Comparison of ENCODE assay signal across 8 cellular contexts in the genomic region with DNA sequence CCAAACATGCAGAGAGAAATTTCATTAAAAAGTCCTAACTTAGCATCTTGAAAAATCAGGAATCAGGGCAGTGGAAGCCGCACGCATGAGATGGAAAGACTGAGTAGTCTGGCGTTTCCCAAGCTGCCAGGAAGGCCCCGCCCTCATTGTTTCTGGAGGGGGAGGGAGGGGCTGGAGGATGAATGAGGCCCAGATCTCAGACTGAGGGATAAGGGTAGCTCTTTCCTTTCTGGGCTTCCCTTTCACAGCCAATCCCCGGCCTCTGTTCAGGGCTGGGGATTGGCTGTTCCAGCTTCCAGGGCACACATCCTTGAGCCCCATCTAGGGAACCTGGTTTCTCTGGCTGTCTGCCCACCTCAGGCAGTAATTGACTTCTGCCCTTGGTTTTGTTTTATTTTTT. TPM values are rescaled to one million over a fixed set of nuclear protein-coding genes. Genes with fewer than 3 reads are reported as not detected.
DNase-seq lines count a peak whose midpoint lies in the region; ATAC-seq and TF ChIP-seq lines count a peak whose summit lies in the region.

No MANE protein-coding gene starts in this region.

- 8% methylated on average over 5 of the region's 5 CpGs for WGBS in SK-N-SH (ENCODE audit: low lambda C conversion rate)

- CTCF ChIA-PET in SK-N-SH (lab: Yijun Ruan, JAX) = interaction anchor here (6.7 kb wide), 1 partner anchor 80 kb away, joined by 133 read pairs; no protein-coding TSS in a partner anchor

- H3K4me1 ChIP-seq in SK-N-SH (ENCODE audit: control insufficient read depth in 1 of 2, insufficient read depth in 2 of 2, low read depth in 1 of 2, low read length in 1 of 2) (peaks cover 5 to 19% of the 10 kb centered on the region in 2 experiments; a peak in 3 of 4 replicates), MM.1S (ENCODE audit: low read length) (peaks cover 11% of the 10 kb centered on the region; the same call in 1 of the 2 replicates)

- H3K9me3 ChIP-seq in SK-N-SH (no peaks in the 10 kb centered on the region), MM.1S (replicated peaks; ENCODE audit: insufficient read depth, low read length) (no peaks in the 10 kb centered on the region)

- peak overlapping the region; percentile 32; the same call in 1 of the 2 replicates for H3K4me2 ChIP-seq in SK-N-SH
- no peak overlapping the region for H3K4me2 ChIP-seq in MM.1S (ENCODE audit: low read depth, low read length)

- ATAC-seq in HG03196 (IDR thresholded peaks at IDR 0.05; ENCODE audit: unreplicated experiment) = no peak

- H2AFZ ChIP-seq in SK-N-SH (ENCODE audit: low read depth) (no peak overlapping the region), MM.1S (ENCODE audit: low read length) (no peak overlapping the region)

- POLR2A ChIA-PET in SK-N-SH (lab: Yijun Ruan, JAX) = interaction anchor here (0.6 to 0.8 kb wide), 2 partner anchors 65 to 147 kb away, joined by 3 to 4 read pairs; no protein-coding TSS in a partner anchor

- no peaks in the 10 kb centered on the region for H3K27me3 ChIP-seq in SK-N-SH (ENCODE audit: insufficient read depth)
- no peaks in the 10 kb centered on the region for H3K27me3 ChIP-seq in MM.1S (replicated peaks; ENCODE audit: insufficient read depth, low read length)

- H3K36me3 ChIP-seq in SK-N-SH (replicated peaks in 1 of 2; ENCODE audit: control insufficient read depth in 1 of 2, insufficient read depth in 2 of 2, low read length in 1 of 2) (peaks cover 18 to 23% of the 10 kb centered on the region in 2 experiments), MM.1S (replicated peaks; ENCODE audit: insufficient read depth, low read length) (no peaks in the 10 kb centered on the region)

- no peak overlapping the region for H3K4me3 ChIP-seq in SK-N-SH (ENCODE audit: low read depth in 2 of 2, low read length in 1 of 2)
- H3K4me3 ChIP-seq in MM.1S (ENCODE audit: low read length) = no peak overlapping the region

- no peak for TF ChIP-seq CTCF in SK-N-SH (IDR thresholded peaks at IDR 0.05)
- no peak for TF ChIP-seq CTCF in MM.1S (IDR thresholded peaks at IDR 0.05; ENCODE audit: low read length)

- peaks cover 35% of the 10 kb centered on the region for H3F3A ChIP-seq in SK-N-SH (replicated peaks; ENCODE audit: insufficient read depth)
- H3F3A ChIP-seq in MM.1S (ENCODE audit: insufficient read depth, low read length) = peaks cover 8% of the 10 kb centered on the region

- H3K79me2 ChIP-seq in SK-N-SH (ENCODE audit: insufficient read depth) = peaks cover 12% of the 10 kb centered on the region
- peaks cover 6% of the 10 kb centered on the region for H3K79me2 ChIP-seq in MM.1S (ENCODE audit: low read length)

- H3K9me2 ChIP-seq in SK-N-SH = no peaks in the 10 kb centered on the region
- no peaks in the 10 kb centered on the region for H3K9me2 ChIP-seq in MM.1S (replicated peaks; ENCODE audit: insufficient read depth, low read length)

- H3K9ac ChIP-seq in SK-N-SH (peak overlapping the region; percentile 32; the same call in 1 of the 2 replicates), MM.1S (ENCODE audit: low read length) (no peak overlapping the region)

- H4K20me1 ChIP-seq in SK-N-SH (ENCODE audit: insufficient read depth) = no peaks in the 10 kb centered on the region
- no peaks in the 10 kb centered on the region for H4K20me1 ChIP-seq in MM.1S (ENCODE audit: insufficient read depth, low read length)

- peak; percentile 35 for DNase-seq in NCI-H146 (lab: John Stamatoyannopoulos, UW)
- DNase-seq in NCI-H146 treated with DMSO at 0.1 percent for 48 hours (lab: John Stamatoyannopoulos, UW; ENCODE audit: unreplicated experiment) = no peak
- peak; percentile 86 for DNase-seq in SK-N-SH
- DNase-seq in glomerular visceral epithelial cell (ENCODE audit: extremely low spot score) = peak; percentile 66
- DNase-seq in renal cortical epithelial cell (ENCODE audit: low read depth) = peak; percentile 69
- DNase-seq in NCI-H1694 treated with DMSO at 0.1 percent for 48 hours (lab: John Stamatoyannopoulos, UW) = no peak
- DNase-seq in MM.1S = no peak

- TF ChIP-seq RAD21 in SK-N-SH (IDR thresholded peaks at IDR 0.05; ENCODE audit: low read length) = no peak

- no peak for TF ChIP-seq EP300 in SK-N-SH (IDR thresholded peaks at IDR 0.05; ENCODE audit: borderline replicate concordance in 1 of 2, low read depth in 1 of 2, low read length in 1 of 2)

- H3K27ac ChIP-seq in SK-N-SH (ENCODE audit: low read depth in 2 of 2, low read length in 1 of 2) = peak overlapping the region; percentile 64 to 71
- H3K27ac ChIP-seq in MM.1S (ENCODE audit: low read length) = no peak overlapping the region

TF ChIP-seq in SK-N-SH, 30 proteins besides CTCF, POLR2A, EP300 and RAD21:
- no peak for TF ChIP-seq EZH2phosphoT487 (IDR thresholded peaks at IDR 0.05; ENCODE audit: borderline replicate concordance, low read depth)
- no peak for TF ChIP-seq NFIC (IDR thresholded peaks at IDR 0.05; ENCODE audit: borderline replicate concordance)
- TF ChIP-seq JUND (IDR thresholded peaks at IDR 0.05) = peak; percentile 27; the same call in 1 of the 2 replicates
- TF ChIP-seq MXI1 (IDR thresholded peaks at IDR 0.05; ENCODE audit: low read depth, low read length) = peak; percentile 61; the same call in 1 of the 2 replicates
- peak; percentile 37; the same call in 1 of the 2 replicates for TF ChIP-seq POLR2AphosphoS5 (IDR thresholded peaks at IDR 0.05; ENCODE audit: low read depth, low read length)
- TF ChIP-seq ELF1 (IDR thresholded peaks at IDR 0.05) = no peak
- peak; percentile 65 for TF ChIP-seq PBX3 (IDR thresholded peaks at IDR 0.05)
- TF ChIP-seq RFX5 (IDR thresholded peaks at IDR 0.05; ENCODE audit: low read length) = 0 out of 2 replicates have a peak, but pooled peaks have one; percentile 34
- TF ChIP-seq TEAD4 (IDR thresholded peaks at IDR 0.05; ENCODE audit: borderline replicate concordance, insufficient read depth) = no peak
- TF ChIP-seq SIN3A (IDR thresholded peaks at IDR 0.05; ENCODE audit: borderline replicate concordance, low read depth, low read length) = peak; percentile 43; the same call in 1 of the 2 replicates
- TF ChIP-seq RCOR1 (IDR thresholded peaks at IDR 0.05; ENCODE audit: low read length) = peak; percentile 44; the same call in 1 of the 2 replicates
- 0 out of 2 replicates have a peak, but pooled peaks have one; percentile 32 for TF ChIP-seq TAF1 (IDR thresholded peaks at IDR 0.05; ENCODE audit: borderline replicate concordance, low read depth, low read length)
- no peak for TF ChIP-seq GABPA (IDR thresholded peaks at IDR 0.05; ENCODE audit: low read depth)
- peak; percentile 51; the same call in 1 of the 2 replicates for TF ChIP-seq MAX (IDR thresholded peaks at IDR 0.05; ENCODE audit: low read depth)
- no peak for TF ChIP-seq NRF1 (IDR thresholded peaks at IDR 0.05; ENCODE audit: low read depth, low read length)
TF ChIP-seq in SK-N-SH: peak in this region for 9.

RNA-seq across cellular contexts. Expression of gene C19orf53, which starts 7.3 kb away (rescaled TPM):
- polyA plus RNA-seq in SK-N-SH (2012; rRNA removed) = 470 and 554 TPM in 2 replicates
- 460 and 463 TPM in 2 replicates for polyA plus RNA-seq in SK-N-SH (2012; cell fraction: cytosol; rRNA removed)
- 129 and 187 TPM in 2 replicates for polyA plus RNA-seq in SK-N-SH (2012; cell fraction: nucleus; rRNA removed)
- total RNA-seq in renal cortical epithelial cell = 46.7 and 48.2 TPM in 2 replicates

RNA-seq across cellular contexts. Expression of gene ZSWIM4, which starts 13.7 kb away (rescaled TPM):
- polyA plus RNA-seq in SK-N-SH (2012; rRNA removed) = 3.5 and 4.7 TPM in 2 replicates
- polyA plus RNA-seq in SK-N-SH (2012; cell fraction: cytosol; rRNA removed) = 1.8 and 3.1 TPM in 2 replicates
- polyA plus RNA-seq in SK-N-SH (2012; cell fraction: nucleus; rRNA removed) = 7.0 and 7.6 TPM in 2 replicates
- 13.2 and 39.3 TPM in 2 replicates for total RNA-seq in renal cortical epithelial cell

RNA-seq across cellular contexts. Expression of gene MRI1, which starts 17.2 kb away (rescaled TPM):
- polyA plus RNA-seq in SK-N-SH (2012; rRNA removed) = 49.6 and 56.8 TPM in 2 replicates
- polyA plus RNA-seq in SK-N-SH (2012; cell fraction: cytosol; rRNA removed) = 12.2 and 17.6 TPM in 2 replicates
- 308 and 479 TPM in 2 replicates for polyA plus RNA-seq in SK-N-SH (2012; cell fraction: nucleus; rRNA removed)
- total RNA-seq in renal cortical epithelial cell = 29.0 and 33.1 TPM in 2 replicates

Comparison
In these comparisons a context has a peak if more than half of its experiments do, and no peak if none do; other contexts are left out.
1. DNase-seq: peak in NCI-H146 (single experiment), SK-N-SH (single experiment), glomerular visceral epithelial cell (single experiment) and renal cortical epithelial cell (single experiment); none in NCI-H146 treated with DMSO at 0.1 percent for 48 hours (single experiment), NCI-H1694 treated with DMSO at 0.1 percent for 48 hours (single experiment) and MM.1S (single experiment).